ENCODE assay signal across 8 cellular contexts in genomic region chr18:32469190-32469611, GRCh38. TPM values are rescaled to one million over a fixed set of nuclear protein-coding genes. Genes with fewer than 3 reads are reported as not detected.
DNase-seq lines count a peak whose midpoint lies in the region; ATAC-seq and TF ChIP-seq lines count a peak whose summit lies in the region.

No MANE protein-coding gene starts in this region.

- H3K4me3 ChIP-seq in heart right ventricle = peak overlapping the region; percentile 66 to 89 (median 78)

- no peaks in the 10 kb centered on the region for H3K36me3 Mint-ChIP-seq in activated naive CD8-positive, alpha-beta T cell treated with anti-CD3 and anti-CD28 coated beads, Interleukin-2, amount 10 ng/mL, durations not matched to agents 7 days and 5 days
- no peaks in the 10 kb centered on the region for H3K36me3 Mint-ChIP-seq in osteocyte (ENCODE audit: unreplicated experiment)

- POLR2A ChIA-PET in activated naive CD8-positive, alpha-beta T cell treated with anti-CD3 and anti-CD28 coated beads, Interleukin-2, amount 10 ng/mL, durations not matched to agents 7 days and 5 days (lab: Charles Lee) = no interaction called here

- intact Hi-C loops in heart right ventricle (cut with DNase I) = loop anchor here in 6 of 10 donors (1.0 to 10.0 kb wide), 7 partner anchors 47 to 311 kb away; no protein-coding TSS in a partner anchor

- ATAC-seq in activated naive CD8-positive, alpha-beta T cell treated with anti-CD3 and anti-CD28 coated beads, Interleukin-2, amount 10 ng/mL, durations not matched to agents 7 days and 5 days (ENCODE audit: low read depth) = no peak
- ATAC-seq in heart right ventricle (peak in 6 of 8 donors; percentile 32 to 66 (median 52)), GM19035 (IDR thresholded peaks at IDR 0.05; ENCODE audit: unreplicated experiment) (no peak)

- in situ Hi-C loops in GM13977 (cut with MboI; ENCODE audit: low pct_unique_long_range_greater_than_20kb, low sequenced_read_pairs, unreplicated experiment) = no loop called here

- H3K36me3 ChIP-seq in ES-I3 (ENCODE audit: insufficient read depth, low read length) (no peaks in the 10 kb centered on the region), heart right ventricle (no peaks in the 10 kb centered on the region)

- DNase-seq in NCI-H1092 treated with DMSO at 0.1 percent for 48 hours (lab: John Stamatoyannopoulos, UW) = peak; percentile 61
- DNase-seq in activated naive CD8-positive, alpha-beta T cell treated with anti-CD3 and anti-CD28 coated beads, Interleukin-2, amount 10 ng/mL, durations not matched to agents 7 days and 5 days = no peak
- DNase-seq in heart right ventricle = peak; percentile 30 to 33
- DNase-seq in osteocyte (ENCODE audit: extremely low spot score, unreplicated experiment) = peak; percentile 54
- no peak for DNase-seq in GM13977 (ENCODE audit: low spot score)
- DNase-seq in activated CD4-positive, CD25-positive, alpha-beta regulatory T cell (lab: John Stamatoyannopoulos, UW) = no peak

- H3K4me1 ChIP-seq in ES-I3 (ENCODE audit: insufficient read depth, low read length) (no peaks in the 10 kb centered on the region), heart right ventricle (peaks cover 3 to 45% (median 20%) of the 10 kb centered on the region in 9 donors)

- H3K9ac ChIP-seq in ES-I3 (ENCODE audit: low read depth, low read length) = peak overlapping the region; percentile 94; the same call in 1 of the 2 replicates

- H3K27me3 ChIP-seq in heart right ventricle = peaks cover 0 to 62% (median 10%) of the 10 kb centered on the region in 7 donors

- no peaks in the 10 kb centered on the region for H3K9me3 Mint-ChIP-seq in activated naive CD8-positive, alpha-beta T cell treated with anti-CD3 and anti-CD28 coated beads, Interleukin-2, amount 10 ng/mL, durations not matched to agents 7 days and 5 days
- no peaks in the 10 kb centered on the region for H3K9me3 Mint-ChIP-seq in osteocyte (ENCODE audit: unreplicated experiment)

- peak in 6 of 9 donors; percentile 6 to 50 (median 40) for TF ChIP-seq CTCF in heart right ventricle (IDR thresholded peaks at IDR 0.05)
- peak; percentile 22 for TF ChIP-seq CTCF in osteocyte (IDR thresholded peaks at IDR 0.05)
- no peak for TF ChIP-seq CTCF in GM13977 (IDR thresholded peaks at IDR 0.05; ENCODE audit: extremely low read depth, insufficient read depth, missing control alignments)

- H3K9me3 ChIP-seq in ES-I3 (ENCODE audit: control insufficient read depth, insufficient read depth, low read length) (no peaks in the 10 kb centered on the region), heart right ventricle (no peaks in the 10 kb centered on the region)

- H3K27ac ChIP-seq in heart right ventricle = peak overlapping the region in 9 of 10 donors; percentile 72 to 84 (median 80)

- H3K27ac Mint-ChIP-seq in activated naive CD8-positive, alpha-beta T cell treated with anti-CD3 and anti-CD28 coated beads, Interleukin-2, amount 10 ng/mL, durations not matched to agents 7 days and 5 days = no peak overlapping the region
- no peak overlapping the region for H3K27ac Mint-ChIP-seq in osteocyte (ENCODE audit: unreplicated experiment)

- H3K4me3 Mint-ChIP-seq in activated naive CD8-positive, alpha-beta T cell treated with anti-CD3 and anti-CD28 coated beads, Interleukin-2, amount 10 ng/mL, durations not matched to agents 7 days and 5 days = peak overlapping the region; percentile 81
- peak overlapping the region; percentile 88 for H3K4me3 Mint-ChIP-seq in osteocyte (ENCODE audit: unreplicated experiment)

- 9 to 18% methylated on average over 8 of the region's 8 CpGs for WGBS in heart right ventricle, 2 donors

- H3K27me3 Mint-ChIP-seq in activated naive CD8-positive, alpha-beta T cell treated with anti-CD3 and anti-CD28 coated beads, Interleukin-2, amount 10 ng/mL, durations not matched to agents 7 days and 5 days = peaks cover 74% of the 10 kb centered on the region
- H3K27me3 Mint-ChIP-seq in osteocyte (ENCODE audit: unreplicated experiment) = peaks cover 25% of the 10 kb centered on the region

- peaks cover 23% of the 10 kb centered on the region for H3K4me1 Mint-ChIP-seq in activated naive CD8-positive, alpha-beta T cell treated with anti-CD3 and anti-CD28 coated beads, Interleukin-2, amount 10 ng/mL, durations not matched to agents 7 days and 5 days
- peaks cover 21% of the 10 kb centered on the region for H3K4me1 Mint-ChIP-seq in osteocyte (ENCODE audit: unreplicated experiment)

RNA-seq across cellular contexts. Expression of gene GAREM1, which starts 1.5 kb away (rescaled TPM):
- total RNA-seq in activated naive CD8-positive, alpha-beta T cell treated with anti-CD3 and anti-CD28 coated beads, Interleukin-2, amount 10 ng/mL, durations not matched to agents 7 days and 5 days = under 1 TPM in 1 of 2 experiments, not detected in 1; 0.06 TPM
- total RNA-seq in heart right ventricle = 10 to 100 TPM in 9 of 10 donors, 1 to 10 TPM in 1; 8.6 to 26.1 (median 13.9) TPM
- polyA plus RNA-seq in heart right ventricle = 1 to 10 TPM; 2.4 to 4.3 TPM
- 1.7 and 2.5 TPM in 2 replicates for total RNA-seq in osteocyte

Comparison
In these comparisons a context has a peak if more than half of its experiments do, and no peak if none do; other contexts are left out.
1. DNase-seq: peak in NCI-H1092 treated with DMSO at 0.1 percent for 48 hours (single experiment), heart right ventricle (2 of 2) and osteocyte (single experiment); none in activated naive CD8-positive, alpha-beta T cell treated with anti-CD3 and anti-CD28 coated beads, Interleukin-2, amount 10 ng/mL, durations not matched to agents 7 days and 5 days (single experiment), GM13977 (single experiment) and activated CD4-positive, CD25-positive, alpha-beta regulatory T cell (0 of 4).
2. ATAC-seq: peak in heart right ventricle (6 of 8); none in activated naive CD8-positive, alpha-beta T cell treated with anti-CD3 and anti-CD28 coated beads, Interleukin-2, amount 10 ng/mL, durations not matched to agents 7 days and 5 days (single experiment) and GM19035 (single experiment).